In genomic region chr7:90111-91063, GRCh38 we compare ENCODE assay signal across 10 cellular contexts.
DNase-seq lines count a peak whose midpoint lies in the region; ATAC-seq, FAIRE-seq and TF ChIP-seq lines count a peak whose summit lies in the region.
"Had no signal": no experiment of that assay in that cellular context is flagged by ENCODE, and none has a peak within 500 bp of the region (broad histone marks: within the 10 kb centered on the region; RNA-seq: fewer than 3 reads in every experiment).

No MANE protein-coding gene starts in this region.

- no peaks in the 10 kb centered on the region for H3K9me3 ChIP-seq in pancreas
- no peaks in the 10 kb centered on the region for H3K9me3 ChIP-seq in effector memory CD4-positive, alpha-beta T cell (ENCODE audit: control insufficient read depth, low read length)

- intact Hi-C loops in pancreas (cut with DNase I) = no loop called here

- no peak for FAIRE-seq in pancreas (lab: Jason Lieb, UNC)
- FAIRE-seq: G401.6 had no signal

- H3K4me3 ChIP-seq in epithelial cell of esophagus (ENCODE audit: low read length) = no peak overlapping the region
- no peak overlapping the region for H3K4me3 ChIP-seq in pancreas
- H3K4me3 ChIP-seq in effector memory CD4-positive, alpha-beta T cell (ENCODE audit: insufficient read depth, low read depth, low read length, poor library complexity, severe bottlenecking) = no peak overlapping the region

- TF ChIP-seq CTCF in epithelial cell of esophagus (IDR thresholded peaks at IDR 0.05; ENCODE audit: insufficient read depth, low read depth, low read length, missing control alignments) = no peak
- TF ChIP-seq CTCF in pancreas (IDR thresholded peaks at IDR 0.05) = no peak

- peak in 3 of 4 donors; percentile 43 to 57 (median 44) for ATAC-seq in pancreas

- no peaks in the 10 kb centered on the region for H3K27me3 ChIP-seq in pancreas
- H3K27me3 ChIP-seq in effector memory CD4-positive, alpha-beta T cell (replicated peaks; ENCODE audit: control insufficient read depth, insufficient read depth, low read length, poor library complexity, severe bottlenecking) = no peaks in the 10 kb centered on the region

- peaks cover 0 to 4% (median 0%) of the 10 kb centered on the region in 3 donors for H3K4me1 ChIP-seq in pancreas
- H3K4me1 ChIP-seq in effector memory CD4-positive, alpha-beta T cell (ENCODE audit: control insufficient read depth, insufficient read depth, low read length, poor library complexity, severe bottlenecking) = no peaks in the 10 kb centered on the region

- 86 to 89% methylated on average over 13 of the region's 13 CpGs for WGBS in pancreas, 2 donors

- no peak overlapping the region for H3K27ac ChIP-seq in pancreas
- H3K27ac ChIP-seq in effector memory CD4-positive, alpha-beta T cell (ENCODE audit: insufficient read depth, low read length, poor library complexity, severe bottlenecking) = no peak overlapping the region

- no peaks in the 10 kb centered on the region for H3K36me3 ChIP-seq in pancreas
- H3K36me3 ChIP-seq in effector memory CD4-positive, alpha-beta T cell (ENCODE audit: control insufficient read depth, insufficient read depth, low read length) = no peaks in the 10 kb centered on the region

- DNase-seq in CD1c-positive myeloid dendritic cell (ENCODE audit: extremely low spot score) = peak; percentile 79
- DNase-seq in NCI-H82 treated with DMSO at 0.1 percent for 48 hours (lab: John Stamatoyannopoulos, UW; ENCODE audit: unreplicated experiment) = peak; percentile 30
- peak; percentile 59 for DNase-seq in epithelial cell of esophagus (ENCODE audit: low read depth)
- no peak for DNase-seq in pancreas
- no peak for DNase-seq in cerebellum (ENCODE audit: low spot score)
- no peak for DNase-seq in AG08396 (ENCODE audit: low spot score)
- DNase-seq in effector memory CD4-positive, alpha-beta T cell = no peak
- DNase-seq in activated CD4-positive, alpha-beta T cell treated with anti-CD3 and anti-CD28 coated beads, Interleukin-2, amount 50 U/mL, for 1 hour = no peak
- DNase-seq: activated naive CD4-positive, alpha-beta T cell had no signal

Comparison
In these comparisons a context has a peak if more than half of its experiments do, and no peak if none do; other contexts are left out.
1. DNase-seq: peak in CD1c-positive myeloid dendritic cell (single experiment), NCI-H82 treated with DMSO at 0.1 percent for 48 hours (single experiment) and epithelial cell of esophagus (single experiment); none in pancreas (0 of 6), cerebellum (single experiment), AG08396 (single experiment), effector memory CD4-positive, alpha-beta T cell (0 of 3) and activated CD4-positive, alpha-beta T cell treated with anti-CD3 and anti-CD28 coated beads, Interleukin-2, amount 50 U/mL, for 1 hour (single experiment).